9 cellular contexts compared by ENCODE assay signal in genomic region chr5:18744990-18745590, GRCh38.
A peak's percentile ranks its signal among the peaks of the same experiment; 100 is the strongest.
DNase-seq lines count a peak whose midpoint lies in the region; ATAC-seq and TF ChIP-seq lines count a peak whose summit lies in the region.
"Had no signal": no experiment of that assay in that cellular context is flagged by ENCODE, and none has a peak within 500 bp of the region (broad histone marks: within the 10 kb centered on the region; RNA-seq: fewer than 3 reads in every experiment).

No MANE protein-coding gene starts in this region.

- peak in 1 of 4 donors; percentile 8 for TF ChIP-seq POLR2A in esophagus squamous epithelium (IDR thresholded peaks at IDR 0.05)

- H3K27me3 Mint-ChIP-seq in progenitor cell of endocrine pancreas: no peaks in the 10 kb centered on the region

- H3K36me3 ChIP-seq in esophagus squamous epithelium: no peaks in the 10 kb centered on the region
- H3K36me3 ChIP-seq in GM23248 (ENCODE audit: low read depth): no peaks in the 10 kb centered on the region
- H3K36me3 ChIP-seq: cardiac muscle cell had no signal

- TF ChIP-seq CTCF in AG09309 (IDR thresholded peaks at IDR 0.05; ENCODE audit: control insufficient read depth, insufficient read depth, low read depth, low read length, missing control alignments) (no peak), esophagus squamous epithelium (IDR thresholded peaks at IDR 0.05) (no peak), progenitor cell of endocrine pancreas (IDR thresholded peaks at IDR 0.05; ENCODE audit: unreplicated experiment) (no peak)

- H3K9me2 ChIP-seq in GM23248 (ENCODE audit: insufficient read depth): no peaks in the 10 kb centered on the region

- H3F3A ChIP-seq in GM23248 (ENCODE audit: insufficient read depth): no peaks in the 10 kb centered on the region

- no peaks in the 10 kb centered on the region for H4K20me1 ChIP-seq in GM23248 (ENCODE audit: insufficient read depth)

- no peak overlapping the region for H3K9ac ChIP-seq in GM23248

- peak overlapping the region; percentile 27 to 72 (median 56) for H3K27ac ChIP-seq in esophagus squamous epithelium
- H3K27ac ChIP-seq in GM23248: no peak overlapping the region
- H3K27ac ChIP-seq: cardiac muscle cell had no signal

- H3K4me3 Mint-ChIP-seq in progenitor cell of endocrine pancreas (ENCODE audit: low read depth): no peak overlapping the region

- H3K9me3 Mint-ChIP-seq in progenitor cell of endocrine pancreas (ENCODE audit: low read depth): peaks cover 12% of the 10 kb centered on the region

- H3K27ac Mint-ChIP-seq in progenitor cell of endocrine pancreas: no peak overlapping the region

- H3K9me3 ChIP-seq in esophagus squamous epithelium (no peaks in the 10 kb centered on the region), GM23248 (ENCODE audit: low read depth) (no peaks in the 10 kb centered on the region)

- in situ Hi-C loops in SK-MEL-5 (cut with HindIII; ENCODE audit: low pct_unique_long_range_greater_than_20kb, low sequenced_read_pairs): no loop called here
- in situ Hi-C loops in GM23248 (cut with MboI): no loop called here

- H3K79me2 ChIP-seq in GM23248 (ENCODE audit: insufficient read depth): no peaks in the 10 kb centered on the region

- no peak overlapping the region for H3K4me2 ChIP-seq in GM23248 (ENCODE audit: unreplicated experiment)

- DNase-seq in AG09309 (ENCODE audit: low read depth) (no peak), SK-MEL-5 (ENCODE audit: low read depth, low spot score) (peak; percentile 28), esophagus squamous epithelium (lab: John Stamatoyannopoulos, UW) (no peak), NCI-H2196 (lab: John Stamatoyannopoulos, UW; ENCODE audit: unreplicated experiment) (no peak), GM23248 (no peak), progenitor cell of endocrine pancreas (ENCODE audit: low spot score, unreplicated experiment) (no peak)

- no peaks in the 10 kb centered on the region for H3K36me3 Mint-ChIP-seq in progenitor cell of endocrine pancreas (ENCODE audit: insufficient read depth)

- H3K4me1 ChIP-seq in esophagus squamous epithelium (peaks cover 0 to 15% (median 0%) of the 10 kb centered on the region in 3 donors), GM23248 (ENCODE audit: insufficient read depth) (no peaks in the 10 kb centered on the region)

- H2AFZ ChIP-seq in GM23248: no peak overlapping the region

- H3K27me3 ChIP-seq in esophagus squamous epithelium (no peaks in the 10 kb centered on the region), GM23248 (replicated peaks; ENCODE audit: insufficient read depth) (no peaks in the 10 kb centered on the region)
- H3K27me3 ChIP-seq: cardiac muscle cell had no signal

- 55 to 63% methylated on average over 8 of the region's 8 CpGs for WGBS in esophagus squamous epithelium, 2 donors
- 46 to 51% methylated on average over 8 of the region's 8 CpGs for whole genome bisulfite sequencing in GM23248 (ENCODE audit: low coverage in 1 of 2, low lambda C conversion rate in 2 of 2, missing lambda C conversion rate in 2 of 2), 2 experiments

- peak; percentile 29 for ATAC-seq in GM19025 (IDR thresholded peaks at IDR 0.05; ENCODE audit: low read depth, unreplicated experiment)
- ATAC-seq in HG03342 (IDR thresholded peaks at IDR 0.05; ENCODE audit: unreplicated experiment): peak; percentile 26

- intact Hi-C loops in esophagus squamous epithelium (cut with DNase I): no loop called here

- H3K4me3 ChIP-seq in AG09309 (ENCODE audit: control insufficient read depth, low read depth, low read length): peak overlapping the region; percentile 33
- H3K4me3 ChIP-seq in esophagus squamous epithelium: peak overlapping the region; percentile 30 to 68 (median 45)
- no peak overlapping the region for H3K4me3 ChIP-seq in GM23248
- H3K4me3 ChIP-seq: cardiac muscle cell had no signal

- no peaks in the 10 kb centered on the region for H3K4me1 Mint-ChIP-seq in progenitor cell of endocrine pancreas (ENCODE audit: low read depth)
